In genomic region chr20:6388666-6389197, GRCh38 we compare ENCODE assay signal across 17 cellular contexts.
"Had no signal": no experiment of that assay in that cellular context is flagged by ENCODE, and none has a peak within 500 bp of the region (broad histone marks: within the 10 kb centered on the region; RNA-seq: fewer than 3 reads in every experiment).

No MANE protein-coding gene starts in this region.

- H3K27ac ChIP-seq: body of pancreas, epithelial cell of prostate, lower lobe of right lung, parathyroid adenoma, tibial nerve, WERI-Rb-1 had no signal

- H3K4me1 ChIP-seq: body of pancreas, lower lobe of right lung, parathyroid adenoma, tibial nerve had no signal

- FAIRE-seq: small intestine had no signal

- H3K27me3 ChIP-seq: body of pancreas, tibial nerve had no signal

- H3K9ac ChIP-seq: parathyroid adenoma had no signal

- DNase-seq: activated CD4-positive, alpha-beta memory T cell treated with anti-CD3 and anti-CD28 coated beads, Interleukin-2, amount 10 ng/mL, durations not matched to agents 7 days and 5 days; activated CD4-positive, alpha-beta T cell treated with anti-CD3 and anti-CD28 coated beads for 36 hours; activated CD8-positive, alpha-beta memory T cell treated with anti-CD3 and anti-CD28 coated beads, Interleukin-2, amount 50 U/mL, for 48 hours; activated naive CD4-positive, alpha-beta T cell treated with anti-CD3 and anti-CD28 coated beads for 36 hours; body of pancreas; effector memory CD8-positive, alpha-beta T cell; left cardiac atrium; lower lobe of right lung; midbrain; naive B cell; retina; small intestine; T-helper 9 cell; WERI-Rb-1 had no signal

- H3K36me3 ChIP-seq: lower lobe of right lung, tibial nerve, WERI-Rb-1 had no signal

- ATAC-seq: activated CD4-positive, alpha-beta T cell treated with anti-CD3 and anti-CD28 coated beads for 36 hours; body of pancreas; effector memory CD8-positive, alpha-beta T cell; left cardiac atrium; lower lobe of right lung had no signal

- H3K79me2 ChIP-seq: parathyroid adenoma had no signal

- H3K9me3 ChIP-seq: body of pancreas, lower lobe of right lung had no signal

- H2AFZ ChIP-seq: parathyroid adenoma had no signal

- H3K4me3 ChIP-seq: body of pancreas, lower lobe of right lung, tibial nerve had no signal
